In genomic region chr12:93638095-93638494, GRCh38 we compare ENCODE assay signal across 29 cellular contexts. TPM values are rescaled to one million over a fixed set of nuclear protein-coding genes. Genes with fewer than 3 reads are reported as not detected.
DNase-seq lines count a peak whose midpoint lies in the region; ATAC-seq, FAIRE-seq and TF ChIP-seq lines count a peak whose summit lies in the region.
"Had no signal": no experiment of that assay in that cellular context is flagged by ENCODE, and none has a peak within 500 bp of the region (broad histone marks: within the 10 kb centered on the region; RNA-seq: fewer than 3 reads in every experiment).

No MANE protein-coding gene starts in this region.

- CTCF ChIA-PET in K562 (lab: Yijun Ruan, JAX; ENCODE audit: low intra/inter-chr PET ratio): no interaction called here

- TF ChIP-seq EP300 in K562 (IDR thresholded peaks at IDR 0.05; ENCODE audit: low read length): no peak

- H2AFZ ChIP-seq in GM23248 (peak overlapping the region; percentile 23), K562 (ENCODE audit: low read depth, low read length) (no peak overlapping the region), hepatocyte (no peak overlapping the region)

- H3K9me3 Mint-ChIP-seq in endodermal cell: peaks cover 1% of the 10 kb centered on the region
- H3K9me3 Mint-ChIP-seq: activated T-cell treated with anti-CD3 and anti-CD28 coated beads, Interleukin-2, amount 50 U/mL, for 24 hours; effector memory CD8-positive, alpha-beta T cell had no signal

- H3K4me1 Mint-ChIP-seq in endodermal cell: peaks cover 3% of the 10 kb centered on the region
- H3K4me1 Mint-ChIP-seq: CD4-positive, CD25-positive, alpha-beta regulatory T cell; naive thymus-derived CD4-positive, alpha-beta T cell had no signal

- DNase-seq in GM23248 (peak; percentile 42), K562 (ENCODE audit: extremely low read depth in 1 of 4, low spot score in 3 of 4) (no peak), hepatocyte (ENCODE audit: low spot score) (no peak), skeletal muscle cell (ENCODE audit: low read depth) (peak; percentile 74), endodermal cell (no peak), NCI-H1417 (lab: John Stamatoyannopoulos, UW) (no peak), NCI-H2107 (lab: John Stamatoyannopoulos, UW) (no peak), NCI-H2081 treated with DMSO at 0.1 percent for 48 hours (lab: John Stamatoyannopoulos, UW) (no peak)
- DNase-seq: activated CD4-positive, alpha-beta T cell treated with anti-CD3 and anti-CD28 coated beads for 4 hours; activated CD8-positive, alpha-beta memory T cell treated with anti-CD3 and anti-CD28 coated beads for 24 hours; activated naive CD4-positive, alpha-beta T cell; activated T-cell treated with anti-CD3 and anti-CD28 coated beads, Interleukin-2, amount 50 U/mL, for 24 hours; amygdala; CD4-positive, CD25-positive, alpha-beta regulatory T cell; effector memory CD8-positive, alpha-beta T cell; esophagus squamous epithelium; heart left ventricle; left cardiac atrium; mesendoderm; naive thymus-derived CD4-positive, alpha-beta T cell; NCI-H748 treated with DMSO at 0.1 percent for 48 hours; stimulated activated CD4-positive, alpha-beta T cell treated with anti-CD3 and anti-CD28 coated beads, Interleukin-12 subunit alpha, Interleukin-12 subunit beta, amount 100 ng/mL, for 4 hours; stimulated activated CD4-positive, alpha-beta T cell treated with anti-CD3 and anti-CD28 coated beads, Interleukin-4, amount 100 ng/mL, for 24 hours; T-helper 17 cell; transverse colon had no signal

- 79 to 81% methylated on average over 2 of the region's 2 CpGs for WGBS in GM23248 (ENCODE audit: low coverage in 1 of 2, low lambda C conversion rate in 2 of 2, missing lambda C conversion rate in 2 of 2), 2 experiments
- WGBS in K562 (ENCODE audit: insufficient coverage, low coverage, missing lambda C conversion rate): 42% methylated on average over 2 of the region's 2 CpGs
- 56% methylated on average over 2 of the region's 2 CpGs for WGBS in hepatocyte (ENCODE audit: low lambda C conversion rate, missing lambda C conversion rate)
- 83 to 94% methylated on average over 2 of the region's 2 CpGs for WGBS in endodermal cell (ENCODE audit: insufficient coverage in 1 of 2, insufficient read length in 1 of 2), 2 experiments

- no TSS peak for BruUV-seq in K562 (replicated peaks; lab: Mats Ljungman, UMichigan)

- H3K9ac ChIP-seq in GM23248: no peak overlapping the region
- H3K9ac ChIP-seq in K562 (ENCODE audit: insufficient read depth in 1 of 2, low read depth in 2 of 2, low read length in 2 of 2): no peak overlapping the region
- no peak overlapping the region for H3K9ac ChIP-seq in endodermal cell (ENCODE audit: extremely low read depth, low read length, poor library complexity, severe bottlenecking)

- TF ChIP-seq CTCF in K562 (IDR thresholded peaks at IDR 0.05 in 2 of 3, conservative IDR thresholded peaks at IDR 0.05 in 1 of 3; ENCODE audit: insufficient read depth in 2 of 3, low read depth in 1 of 3, low read length in 3 of 3) (no peak), hepatocyte (IDR thresholded peaks at IDR 0.05; ENCODE audit: poor library complexity) (no peak), endodermal cell (conservative IDR thresholded peaks at IDR 0.05) (no peak)

- H3K79me2 ChIP-seq in GM23248 (ENCODE audit: insufficient read depth) (no peaks in the 10 kb centered on the region), K562 (ENCODE audit: control insufficient read depth, insufficient read depth, low read length) (no peaks in the 10 kb centered on the region), hepatocyte (no peaks in the 10 kb centered on the region)

- in situ Hi-C loops in GM23248 (cut with MboI): no loop called here
- in situ Hi-C loops in K562 (cut with MboI): no loop called here

- H3K27ac Mint-ChIP-seq in endodermal cell: no peak overlapping the region
- H3K27ac Mint-ChIP-seq: activated T-cell treated with anti-CD3 and anti-CD28 coated beads, Interleukin-2, amount 50 U/mL, for 24 hours; CD4-positive, CD25-positive, alpha-beta regulatory T cell; effector memory CD8-positive, alpha-beta T cell; naive thymus-derived CD4-positive, alpha-beta T cell; stimulated activated naive CD8-positive, alpha-beta T cell treated with anti-CD3 and anti-CD28 coated beads, Interleukin-15, Interleukin-2, amounts not matched to agents 100 ng/mL and 50 ng/mL, for 24 hours; T-helper 17 cell had no signal

- H3K9me3 ChIP-seq in GM23248 (ENCODE audit: low read depth) (no peaks in the 10 kb centered on the region), K562 (replicated peaks; ENCODE audit: control insufficient read depth, insufficient read depth, low read depth, low read length) (0 out of 2 replicates have a peak, but pooled peaks cover 3% of the 10 kb centered on the region), hepatocyte (ENCODE audit: low read depth) (no peaks in the 10 kb centered on the region), endodermal cell (ENCODE audit: control insufficient read depth, low read length) (no peaks in the 10 kb centered on the region)
- H3K9me3 ChIP-seq: esophagus squamous epithelium, heart left ventricle, SJSA1, transverse colon had no signal

- no peaks in the 10 kb centered on the region for H4K20me1 ChIP-seq in GM23248 (ENCODE audit: insufficient read depth)
- no peaks in the 10 kb centered on the region for H4K20me1 ChIP-seq in K562 (replicated peaks; ENCODE audit: control insufficient read depth, insufficient read depth, low read length)
- H4K20me1 ChIP-seq in hepatocyte (ENCODE audit: insufficient read depth, poor library complexity, severe bottlenecking): no peaks in the 10 kb centered on the region

- H3K36me3 Mint-ChIP-seq in endodermal cell (ENCODE audit: low read depth): no peaks in the 10 kb centered on the region
- H3K36me3 Mint-ChIP-seq: CD4-positive, CD25-positive, alpha-beta regulatory T cell had no signal

- no peaks in the 10 kb centered on the region for H3K36me3 ChIP-seq in GM23248 (ENCODE audit: low read depth)
- no peaks in the 10 kb centered on the region for H3K36me3 ChIP-seq in K562 (ENCODE audit: control insufficient read depth, insufficient read depth, low read length)
- no peaks in the 10 kb centered on the region for H3K36me3 ChIP-seq in hepatocyte (replicated peaks; ENCODE audit: insufficient read depth, low read depth)
- no peaks in the 10 kb centered on the region for H3K36me3 ChIP-seq in endodermal cell (ENCODE audit: control insufficient read depth, insufficient read depth, low read length)
- H3K36me3 ChIP-seq: esophagus squamous epithelium, heart left ventricle, SJSA1, transverse colon had no signal

- no peak overlapping the region for H3K4me3 Mint-ChIP-seq in endodermal cell
- H3K4me3 Mint-ChIP-seq: activated T-cell treated with anti-CD3 and anti-CD28 coated beads, Interleukin-2, amount 50 U/mL, for 24 hours; CD4-positive, CD25-positive, alpha-beta regulatory T cell; effector memory CD8-positive, alpha-beta T cell; naive thymus-derived CD4-positive, alpha-beta T cell; stimulated activated naive CD8-positive, alpha-beta T cell treated with anti-CD3 and anti-CD28 coated beads, Interleukin-15, Interleukin-2, amounts not matched to agents 100 ng/mL and 50 ng/mL, for 24 hours; T-helper 17 cell had no signal

- H3K27me3 ChIP-seq in GM23248 (replicated peaks; ENCODE audit: insufficient read depth) (no peaks in the 10 kb centered on the region), K562 (ENCODE audit: control insufficient read depth in 2 of 2, insufficient read depth in 2 of 2, low read length in 2 of 2) (no peaks in the 10 kb centered on the region), hepatocyte (no peaks in the 10 kb centered on the region), endodermal cell (ENCODE audit: control insufficient read depth, insufficient read depth, low read length, poor library complexity, severe bottlenecking) (no peaks in the 10 kb centered on the region)
- H3K27me3 ChIP-seq: esophagus squamous epithelium, heart left ventricle, SJSA1 had no signal

- no peaks in the 10 kb centered on the region for H3K9me2 ChIP-seq in GM23248 (ENCODE audit: insufficient read depth)
- H3K9me2 ChIP-seq in hepatocyte (replicated peaks; ENCODE audit: insufficient read depth): no peaks in the 10 kb centered on the region

- H3K27me3 Mint-ChIP-seq in endodermal cell (ENCODE audit: insufficient read depth): no peaks in the 10 kb centered on the region

- H3K27ac ChIP-seq in GM23248: no peak overlapping the region
- H3K27ac ChIP-seq in K562 (ENCODE audit: extremely low read depth, low read depth, low read length): no peak overlapping the region
- peak overlapping the region; percentile 49 for H3K27ac ChIP-seq in hepatocyte
- H3K27ac ChIP-seq in endodermal cell (ENCODE audit: low read depth, low read length): no peak overlapping the region
- H3K27ac ChIP-seq: heart left ventricle, SJSA1, transverse colon had no signal

- FAIRE-seq in K562 (lab: Jason Lieb, UNC): no peak
- FAIRE-seq: bronchial epithelial cell, colon had no signal

- POLR2A ChIA-PET in K562 (lab: Yijun Ruan, JAX): interaction anchor here (0.7 to 1.0 kb wide), 2 partner anchors 18 kb away, joined by 3 read pairs; no protein-coding TSS in a partner anchor

- H3K4me1 ChIP-seq in GM23248 (ENCODE audit: insufficient read depth): peaks cover 21% of the 10 kb centered on the region
- no peaks in the 10 kb centered on the region for H3K4me1 ChIP-seq in K562 (replicated peaks in 1 of 2; ENCODE audit: control insufficient read depth in 2 of 2, insufficient read depth in 2 of 2, low read length in 2 of 2)
- no peaks in the 10 kb centered on the region for H3K4me1 ChIP-seq in hepatocyte (ENCODE audit: insufficient read depth)
- no peaks in the 10 kb centered on the region for H3K4me1 ChIP-seq in endodermal cell (ENCODE audit: control insufficient read depth, insufficient read depth, low read length)
- H3K4me1 ChIP-seq: heart left ventricle, transverse colon had no signal

- peaks cover 23% of the 10 kb centered on the region for H3F3A ChIP-seq in GM23248 (ENCODE audit: insufficient read depth)

- no peak for TF ChIP-seq RAD21 in K562 (CRISPR knock-in tag; conservative IDR thresholded peaks at IDR 0.05 in 1 of 2, IDR thresholded peaks at IDR 0.05 in 1 of 2)

- no peak for TF ChIP-seq POLR2A in K562 (conservative IDR thresholded peaks at IDR 0.05)

- no peak overlapping the region for H3K4me2 ChIP-seq in GM23248 (ENCODE audit: unreplicated experiment)
- no peak overlapping the region for H3K4me2 ChIP-seq in K562 (ENCODE audit: insufficient read depth, low read length)
- peak overlapping the region; percentile 8 for H3K4me2 ChIP-seq in hepatocyte

- no peak overlapping the region for H3K4me3 ChIP-seq in GM23248
- no peak overlapping the region for H3K4me3 ChIP-seq in K562
- no peak overlapping the region for H3K4me3 ChIP-seq in hepatocyte
- H3K4me3 ChIP-seq in skeletal muscle cell (ENCODE audit: low read depth, low read length): no peak overlapping the region
- H3K4me3 ChIP-seq in endodermal cell (ENCODE audit: low read length): no peak overlapping the region
- H3K4me3 ChIP-seq: esophagus squamous epithelium, heart left ventricle, SJSA1, transverse colon had no signal

- intact Hi-C loops in K562 (cut with micrococcal nuclease): no loop called here

- H3K9me1 ChIP-seq in K562 (ENCODE audit: control insufficient read depth, insufficient read depth, low read length): no peaks in the 10 kb centered on the region

- ATAC-seq in K562: no peak
- ATAC-seq: effector memory CD8-positive, alpha-beta T cell; heart left ventricle; left cardiac atrium; naive thymus-derived CD4-positive, alpha-beta T cell; T-helper 17 cell had no signal

RNA-seq across cellular contexts. Expression of gene CRADD, which starts 39.1 kb away (rescaled TPM):
- 12.9 and 21.5 TPM in 2 replicates for total RNA-seq in GM23248 (2014; rRNA removed; shearing (Covaris generic))
- 18.6 and 19.6 TPM in 2 replicates for polyA plus RNA-seq in GM23248 (2016; fragmentation: Nextera tagmentation; extraction: Ambion mirVana)
- total RNA-seq in K562 (2011; cell fraction: chromatin; rRNA removed; ENCODE audit: low replicate concordance): 40.5 and 42.6 TPM in 2 replicates
- total RNA-seq in K562 (2011; cell fraction: nucleolus; rRNA removed): 19.3 and 19.5 TPM in 2 replicates
- total RNA-seq in K562 (2011; cell fraction: nucleoplasm; rRNA removed): 30.1 and 58.6 TPM in 2 replicates
- 34.0 and 41.1 TPM in 2 replicates for total RNA-seq in K562 (2014; rRNA removed)
- total RNA-seq in K562 (2014; rRNA removed; fragmentation: Illumina TruSeq; extraction: Trizol): 25.9 and 36.2 TPM in 2 replicates
- total RNA-seq in K562 (2015; rRNA removed; fragmentation: Illumina TruSeq; extraction: Trizol): 25.2 and 26.4 TPM in 2 replicates
- 29.5 and 31.4 TPM in 2 replicates for total RNA-seq in K562 (2021)
- 25.9 and 26.6 TPM in 2 replicates for polyA plus RNA-seq in K562 (2011; rRNA removed)
- polyA plus RNA-seq in K562 (2011; cell fraction: cytosol; rRNA removed): 34.4 and 35.1 TPM in 2 replicates
- 9.0 and 12.8 TPM in 2 replicates for polyA plus RNA-seq in K562 (2011; cell fraction: nucleus; rRNA removed)
- polyA plus RNA-seq in K562 (2012): 29.0 and 43.4 TPM in 2 replicates
- polyA plus RNA-seq in K562 (2014; fragmentation: Illumina TruSeq; extraction: Trizol): 24.1 and 32.1 TPM in 2 replicates
- 10 to 100 TPM; 20.5 to 24.9 TPM for polyA plus RNA-seq in K562 (2014; fragmentation: Nextera tagmentation; extraction: Ambion mirVana)
- 38.2 and 38.6 TPM in 2 replicates for polyA plus RNA-seq in K562 (2014; rRNA removed)
- 15.8 and 23.3 TPM in 2 replicates for polyA minus RNA-seq in K562 (2011; rRNA and poly(A)+ RNA removed)
- 5.2 and 10.3 TPM in 2 replicates for polyA minus RNA-seq in K562 (2011; cell fraction: cytosol; rRNA and poly(A)+ RNA removed)
- 12.8 and 14.1 TPM in 2 replicates for polyA minus RNA-seq in K562 (2011; cell fraction: nucleus; rRNA and poly(A)+ RNA removed)
- total RNA-seq in hepatocyte: 27.3 and 30.6 TPM in 2 replicates
- polyA plus RNA-seq in hepatocyte: 19.5 and 20.9 TPM in 2 replicates
- 1 to 10 TPM; 7.7 to 9.1 TPM for total RNA-seq in endodermal cell
- polyA plus RNA-seq in endodermal cell (2013, experiment 1 of 2): 14.2 TPM
- 13.5 TPM for polyA plus RNA-seq in endodermal cell (2013, experiment 2 of 2)

Comparison
In these comparisons a context has a peak if more than half of its experiments do, and no peak if none do; other contexts are left out.
1. DNase-seq: peak in GM23248 (single experiment) and skeletal muscle cell (single experiment); none in K562 (0 of 4), hepatocyte (single experiment), endodermal cell (single experiment), NCI-H1417 (0 of 3), NCI-H2107 (single experiment) and NCI-H2081 treated with DMSO at 0.1 percent for 48 hours (single experiment).